ENCODE assay signal across 11 cellular contexts in genomic region chr11:76237041-76237649, GRCh38. TPM values are rescaled to one million over a fixed set of nuclear protein-coding genes. Genes with fewer than 3 reads are reported as not detected.
DNase-seq lines count a peak whose midpoint lies in the region; ATAC-seq and TF ChIP-seq lines count a peak whose summit lies in the region.
"Had no signal": no experiment of that assay in that cellular context is flagged by ENCODE, and none has a peak within 500 bp of the region (broad histone marks: within the 10 kb centered on the region; RNA-seq: fewer than 3 reads in every experiment).

No MANE protein-coding gene starts in this region.

- no peaks in the 10 kb centered on the region for H4K20me1 ChIP-seq in PC-9 (ENCODE audit: insufficient read depth)

- no peak overlapping the region for H2AFZ ChIP-seq in PC-9

- no peak overlapping the region for H3K9ac ChIP-seq in iPS-15b (ENCODE audit: low read depth, low read length)

- H3K27me3 Mint-ChIP-seq in activated naive CD4-positive, alpha-beta T cell treated with anti-CD3 and anti-CD28 coated beads, Interleukin-2, amount 50 U/mL, for 24 hours: no peaks in the 10 kb centered on the region
- peaks cover 16% of the 10 kb centered on the region for H3K27me3 Mint-ChIP-seq in type B pancreatic cell

- H3F3A ChIP-seq in PC-9 (ENCODE audit: insufficient read depth, low read depth): peaks cover 17% of the 10 kb centered on the region; the same call in 1 of the 2 replicates

- in situ Hi-C loops in brain microvascular endothelial cell (cut with HindIII; ENCODE audit: low pct_ligation_motif_present, low sequenced_read_pairs): no loop called here

- no peaks in the 10 kb centered on the region for H3K9me3 ChIP-seq in PC-9 (ENCODE audit: insufficient read depth, low read depth)
- H3K9me3 ChIP-seq in iPS-15b (ENCODE audit: control insufficient read depth, insufficient read depth, low read length): no peaks in the 10 kb centered on the region

- peaks cover 21% of the 10 kb centered on the region for H3K4me1 Mint-ChIP-seq in activated naive CD4-positive, alpha-beta T cell treated with anti-CD3 and anti-CD28 coated beads, Interleukin-2, amount 50 U/mL, for 24 hours
- peaks cover 17% of the 10 kb centered on the region for H3K4me1 Mint-ChIP-seq in type B pancreatic cell (ENCODE audit: unreplicated experiment)

- H3K4me1 ChIP-seq in PC-9 (replicated peaks; ENCODE audit: insufficient read depth): peaks cover 14% of the 10 kb centered on the region
- H3K4me1 ChIP-seq in iPS-15b (ENCODE audit: control insufficient read depth, insufficient read depth, low read length): no peaks in the 10 kb centered on the region

- no peak for DNase-seq in activated naive CD4-positive, alpha-beta T cell (lab: John Stamatoyannopoulos, UW)
- DNase-seq in PC-9: no peak
- no peak for DNase-seq in type B pancreatic cell (ENCODE audit: extremely low spot score, unreplicated experiment)
- no peak for DNase-seq in brain microvascular endothelial cell
- DNase-seq in activated gamma-delta T cell treated with Interleukin-2 at 50 U/mL for 16 hours: no peak
- DNase-seq: activated T-cell treated with anti-CD3 and anti-CD28 coated beads for 4 hours, NCI-H1092 had no signal

- no peaks in the 10 kb centered on the region for H3K36me3 ChIP-seq in PC-9 (ENCODE audit: low read depth)
- H3K36me3 ChIP-seq in iPS-15b (ENCODE audit: control insufficient read depth, insufficient read depth, low read length): no peaks in the 10 kb centered on the region
- H3K36me3 ChIP-seq in brain microvascular endothelial cell (replicated peaks): no peaks in the 10 kb centered on the region

- H3K4me3 ChIP-seq in PC-9: no peak overlapping the region
- peak overlapping the region; percentile 68 for H3K4me3 ChIP-seq in iPS-15b (ENCODE audit: low read depth, low read length)
- no peak overlapping the region for H3K4me3 ChIP-seq in brain microvascular endothelial cell (ENCODE audit: low read depth, low read length)

- no TSS peak for BruUV-seq in PC-9 (replicated peaks; lab: Mats Ljungman, UMichigan)

- H3K27ac Mint-ChIP-seq in activated naive CD4-positive, alpha-beta T cell treated with anti-CD3 and anti-CD28 coated beads, Interleukin-2, amount 50 U/mL, for 24 hours: peak overlapping the region; percentile 72
- H3K27ac Mint-ChIP-seq in type B pancreatic cell: peak overlapping the region; percentile 98

- POLR2A ChIA-PET in PC-9 (lab: Charles Lee; ENCODE audit: unreplicated experiment): interaction anchor here (0.6 kb wide), 1 partner anchor 336 kb away, joined by 5 read pairs; no protein-coding TSS in a partner anchor

- H3K27me3 ChIP-seq in PC-9 (ENCODE audit: insufficient read depth, low read depth): no peaks in the 10 kb centered on the region
- peaks cover 4% of the 10 kb centered on the region for H3K27me3 ChIP-seq in iPS-15b (ENCODE audit: control insufficient read depth, insufficient read depth, low read length)
- H3K27me3 ChIP-seq in brain microvascular endothelial cell (replicated peaks): no peaks in the 10 kb centered on the region

- no peaks in the 10 kb centered on the region for H3K9me2 ChIP-seq in PC-9 (ENCODE audit: insufficient read depth)

- CTCF ChIA-PET in PC-9 (lab: Charles Lee): no interaction called here

- H3K9me3 Mint-ChIP-seq in activated naive CD4-positive, alpha-beta T cell treated with anti-CD3 and anti-CD28 coated beads, Interleukin-2, amount 50 U/mL, for 24 hours: no peaks in the 10 kb centered on the region
- no peaks in the 10 kb centered on the region for H3K9me3 Mint-ChIP-seq in type B pancreatic cell

- no peaks in the 10 kb centered on the region for H3K79me2 ChIP-seq in PC-9 (ENCODE audit: low read depth)

- intact Hi-C loops in PC-9 (cut with micrococcal nuclease; ENCODE audit: unreplicated experiment): no loop called here

- peak overlapping the region; percentile 95 for H3K4me3 Mint-ChIP-seq in activated naive CD4-positive, alpha-beta T cell treated with anti-CD3 and anti-CD28 coated beads, Interleukin-2, amount 50 U/mL, for 24 hours
- peak overlapping the region; percentile 99 for H3K4me3 Mint-ChIP-seq in type B pancreatic cell

- H3K36me3 Mint-ChIP-seq in activated naive CD4-positive, alpha-beta T cell treated with anti-CD3 and anti-CD28 coated beads, Interleukin-2, amount 50 U/mL, for 24 hours: no peaks in the 10 kb centered on the region
- peaks cover 6% of the 10 kb centered on the region for H3K36me3 Mint-ChIP-seq in type B pancreatic cell

- peak overlapping the region; percentile 68 for H3K4me2 ChIP-seq in PC-9

- H3K27ac ChIP-seq in PC-9: no peak overlapping the region
- no peak overlapping the region for H3K27ac ChIP-seq in brain microvascular endothelial cell

- ATAC-seq in GM21423 (IDR thresholded peaks at IDR 0.05; ENCODE audit: unreplicated experiment): no peak

- TF ChIP-seq CTCF in PC-9 (conservative IDR thresholded peaks at IDR 0.05) (no peak), type B pancreatic cell (conservative IDR thresholded peaks at IDR 0.05) (no peak), brain microvascular endothelial cell (IDR thresholded peaks at IDR 0.05; ENCODE audit: low read depth, low read length, missing control alignments) (no peak)

RNA-seq across cellular contexts. Expression of gene WNT11, which starts 30.8 kb away (rescaled TPM):
- total RNA-seq in PC-9 (2021) (3.2 TPM in 1 of 2 replicates, not detected in the other), type B pancreatic cell (ENCODE audit: low replicate concordance) (18.2 and 25.9 TPM in 2 replicates)
- total RNA-seq: T-helper 2 cell treated with Interferon-gamma antibody and Interleukin-4, amounts not matched to agents 100 ng/mL and 5 ng/mL, for 36 hours had no signal
